ENCODE assay signal across 18 cellular contexts in the genomic region with DNA sequence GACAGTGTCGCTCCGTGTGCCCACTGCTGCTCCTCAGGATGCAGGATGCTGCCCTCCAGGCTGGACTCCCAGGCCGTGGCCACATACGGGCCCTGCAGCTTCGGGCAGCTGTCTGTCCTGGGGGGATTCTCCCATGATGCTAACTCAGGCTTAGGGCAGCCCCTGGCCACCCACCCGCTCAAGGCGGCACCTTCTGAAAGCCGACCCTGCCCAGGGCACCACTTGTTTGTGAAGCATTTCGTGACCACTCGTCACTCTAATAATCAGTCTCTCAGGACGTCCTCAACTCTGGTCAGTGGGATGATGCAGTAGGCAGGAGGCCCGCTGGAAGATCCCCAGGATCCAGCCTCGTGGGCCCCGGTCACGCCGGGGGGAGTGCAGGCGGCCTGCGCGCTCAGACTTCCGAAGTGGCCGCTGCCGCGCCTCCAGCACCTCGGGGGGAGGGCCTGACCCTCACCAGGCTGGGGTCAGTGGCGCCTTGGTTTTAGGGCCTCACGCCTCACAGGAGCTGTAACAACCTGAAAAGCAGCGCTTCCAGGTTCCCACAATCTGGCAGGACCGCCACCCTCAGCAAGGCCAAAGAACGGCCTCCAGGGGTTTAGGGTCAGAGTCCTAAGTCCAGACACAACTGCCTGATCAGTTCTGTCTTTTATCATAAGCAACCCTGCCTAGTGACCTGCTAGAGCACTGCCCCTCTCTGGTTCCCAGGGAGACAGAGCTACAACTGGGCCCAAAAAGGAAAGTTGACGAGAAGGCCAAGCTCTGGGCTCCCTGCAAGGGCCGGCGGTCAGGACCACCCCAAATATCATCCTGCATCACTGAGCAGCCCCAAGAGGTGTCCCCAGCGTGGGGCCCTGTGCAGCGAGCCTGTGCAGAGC. TPM values are rescaled to one million over a fixed set of nuclear protein-coding genes. Genes with fewer than 3 reads are reported as not detected.
DNase-seq lines count a peak whose midpoint lies in the region; ATAC-seq, FAIRE-seq and TF ChIP-seq lines count a peak whose summit lies in the region.
"Had no signal": no experiment of that assay in that cellular context is flagged by ENCODE, and none has a peak within 500 bp of the region (broad histone marks: within the 10 kb centered on the region; RNA-seq: fewer than 3 reads in every experiment).

No MANE protein-coding gene starts in this region.

- no peak for TF ChIP-seq RAD21 in HepG2 (CRISPR knock-in tag; IDR thresholded peaks at IDR 0.05)

- in situ Hi-C loops in HepG2 (cut with HindIII; ENCODE audit: extremely low pct_ligation_motif_present, low pct_unique_long_range_greater_than_20kb): no loop called here

- CTCF ChIA-PET in HepG2 (lab: Yijun Ruan, JAX; ENCODE audit: low intra/inter-chr PET ratio, low total read pairs): no interaction called here

- H3K9me3 ChIP-seq in HepG2 (ENCODE audit: low read length) (no peaks in the 10 kb centered on the region), kidney (ENCODE audit: control insufficient read depth in 1 of 2, low read length in 2 of 2) (no peaks in the 10 kb centered on the region)
- H3K9me3 ChIP-seq: BLaER1 had no signal

- peak overlapping the region in 2 of 3 experiments; percentile 14 to 49; a peak in 4 of 6 replicates for H3K4me3 ChIP-seq in HepG2 (replicated peaks in 1 of 3; ENCODE audit: insufficient read depth in 1 of 3, low read depth in 2 of 3, low read length in 3 of 3)
- no peak overlapping the region for H3K4me3 ChIP-seq in kidney (ENCODE audit: low read length in 2 of 2)
- H3K4me3 ChIP-seq: BLaER1 had no signal

- H3K27me3 ChIP-seq in HepG2 (ENCODE audit: control insufficient read depth in 1 of 2, insufficient read depth in 2 of 2, low read length in 2 of 2): no peaks in the 10 kb centered on the region
- H3K27me3 ChIP-seq: BLaER1 had no signal

- H3K9ac ChIP-seq in HepG2 (ENCODE audit: insufficient read depth, low read depth, low read length): peak overlapping the region; percentile 50
- no peak overlapping the region for H3K9ac ChIP-seq in kidney (ENCODE audit: low read length in 2 of 2)
- H3K9ac ChIP-seq: BLaER1 had no signal

- peak overlapping the region; percentile 57 for H3K4me2 ChIP-seq in HepG2 (ENCODE audit: low read depth, low read length)
- H3K4me2 ChIP-seq: BLaER1 had no signal

- BruUV-seq in HepG2 (replicated peaks; lab: Mats Ljungman, UMichigan): no TSS peak

- ATAC-seq in HepG2: peak; percentile 94

- peaks cover 11 to 35% of the 10 kb centered on the region in 2 experiments for H3K36me3 ChIP-seq in HepG2 (replicated peaks in 1 of 2; ENCODE audit: control insufficient read depth in 1 of 2, insufficient read depth in 2 of 2, low read length in 2 of 2)
- no peaks in the 10 kb centered on the region for H3K36me3 ChIP-seq in kidney (ENCODE audit: control insufficient read depth in 1 of 2, insufficient read depth in 2 of 2, low read length in 2 of 2)

- H2AFZ ChIP-seq in HepG2 (ENCODE audit: low read length): no peak overlapping the region

- no peak; a peak in 1 of 4 replicates for TF ChIP-seq POLR2A in HepG2 (IDR thresholded peaks at IDR 0.05; ENCODE audit: insufficient read depth in 1 of 2, low read depth in 2 of 2, low read length in 2 of 2)

- H3K4me1 ChIP-seq in HepG2 (ENCODE audit: insufficient read depth, low read length) (peaks cover 21% of the 10 kb centered on the region), kidney (ENCODE audit: control insufficient read depth in 1 of 2, insufficient read depth in 1 of 2, low read depth in 1 of 2, low read length in 2 of 2) (peaks cover 0 to 13% of the 10 kb centered on the region in 2 donors)

- FAIRE-seq in HepG2 (lab: Jason Lieb, UNC): peak; percentile 93
- FAIRE-seq in kidney (lab: Jason Lieb, UNC): no peak
- FAIRE-seq: GM19239, H54 had no signal

- WGBS in HepG2 (ENCODE audit: low lambda C conversion rate): 62% methylated on average over 23 of the region's 34 CpGs

- TF ChIP-seq EP300 in HepG2 (IDR thresholded peaks at IDR 0.05; ENCODE audit: low read depth in 2 of 2, low read length in 2 of 2): peak in 1 of 2 experiments; percentile 27; a peak in 1 of 4 replicates
- TF ChIP-seq EP300 in HepG2 (CRISPR knock-in tag; IDR thresholded peaks at IDR 0.05; ENCODE audit: borderline replicate concordance): no peak

- no peaks in the 10 kb centered on the region; the same call in 1 of the 2 replicates for H4K20me1 ChIP-seq in HepG2 (ENCODE audit: insufficient read depth, low read length)

- intact Hi-C loops in HepG2 (cut with micrococcal nuclease; ENCODE audit: unreplicated experiment): loop anchor here (2.0 kb wide), 1 partner anchor 52 kb away; the partner anchor contains the start of gene EIPR1
- intact Hi-C loops in posterior vena cava (cut with DNase I): no loop called here
- intact Hi-C loops in kidney (cut with DNase I): no loop called here

- DNase-seq in ELF-1 (ENCODE audit: low read depth, low spot score): peak; percentile 53
- peak; percentile 85 for DNase-seq in HuH-7 (ENCODE audit: low spot score)
- peak; percentile 75 for DNase-seq in HepG2 (ENCODE audit: low spot score)
- DNase-seq in posterior vena cava (ENCODE audit: low spot score): peak; percentile 67
- no peak for DNase-seq in stimulated activated CD4-positive, alpha-beta T cell treated with anti-CD3 and anti-CD28 coated beads, Interleukin-4, amount 100 ng/mL, for 1 hour
- no peak for DNase-seq in cortex of kidney (lab: John Stamatoyannopoulos, UW)
- DNase-seq in kidney: no peak
- DNase-seq: CD4-positive, alpha-beta memory T cell; DMS153; GF-D8; IMR-90; Karpas-422; NCI-H1417 treated with DMSO at 0.1 percent for 48 hours; NCI-H1930; NCI-H526 had no signal

- peak; percentile 40 for TF ChIP-seq CTCF in HepG2 (CRISPR knock-in tag; IDR thresholded peaks at IDR 0.05)
- no peak for TF ChIP-seq CTCF in kidney (IDR thresholded peaks at IDR 0.05; ENCODE audit: borderline replicate concordance, extremely low read depth, insufficient read depth)

- H3K27ac ChIP-seq in HepG2 (ENCODE audit: extremely low read length, insufficient read depth, low read length) (peak overlapping the region; percentile 65), kidney (ENCODE audit: low read depth in 2 of 2, low read length in 2 of 2) (peak overlapping the region in 1 of 2 donors; percentile 43)
- H3K27ac ChIP-seq: BLaER1 had no signal

- peaks cover 13% of the 10 kb centered on the region for H3K79me2 ChIP-seq in HepG2 (ENCODE audit: insufficient read depth, low read length)

- POLR2A ChIA-PET in HepG2 (lab: Yijun Ruan, JAX): interaction anchor here (1.0 to 2.1 kb wide), 2 partner anchors 40 to 55 kb away, joined by 4 to 5 read pairs; partner anchors contain the start of gene TRAPPC12

RNA-seq across cellular contexts. Expression of gene EIPR1, which starts 53.0 kb away (rescaled TPM):
- total RNA-seq in HepG2 (2016; rRNA removed; fragmentation: Illumina TruSeq; extraction: Trizol) (70.0 and 92.3 TPM in 2 replicates), posterior vena cava (10 to 100 TPM; 14.1 to 16.3 TPM), kidney (28.2 TPM)
- 45.6 and 52.4 TPM in 2 replicates for total RNA-seq in HepG2 (2016; cell fraction: cytosol; rRNA removed; fragmentation: Illumina TruSeq; extraction: Trizol; ENCODE audit: low read depth)
- 72.0 and 92.4 TPM in 2 replicates for total RNA-seq in HepG2 (2016; cell fraction: insoluble cytoplasmic fraction; rRNA removed; fragmentation: Illumina TruSeq; extraction: Trizol)
- total RNA-seq in HepG2 (2016; cell fraction: membrane; rRNA removed; fragmentation: Illumina TruSeq; extraction: Trizol): 79.5 and 92.1 TPM in 2 replicates
- total RNA-seq in HepG2 (2016; cell fraction: nucleus; rRNA removed; fragmentation: Illumina TruSeq; extraction: Trizol): 36.2 and 44.8 TPM in 2 replicates
- polyA plus RNA-seq in HepG2 (2011; rRNA removed) (84.5 and 96.3 TPM in 2 replicates), kidney (ENCODE audit: insufficient read depth, low read depth, low replicate concordance) (37.8 TPM)
- polyA plus RNA-seq in HepG2 (2011; cell fraction: cytosol; rRNA removed): 91.9 and 111 TPM in 2 replicates
- polyA plus RNA-seq in HepG2 (2011; cell fraction: nucleus; rRNA removed): 54.6 and 61.7 TPM in 2 replicates
- polyA plus RNA-seq in HepG2 (2012): 34.2 and 39.9 TPM in 2 replicates
- polyA plus RNA-seq in HepG2 (2016; cell fraction: cytosol; fragmentation: Illumina TruSeq; extraction: Trizol; ENCODE audit: low read depth): 47.2 and 54.0 TPM in 2 replicates
- polyA plus RNA-seq in HepG2 (2016; cell fraction: insoluble cytoplasmic fraction; fragmentation: Illumina TruSeq; extraction: Trizol; ENCODE audit: low read depth): 80.5 and 83.1 TPM in 2 replicates
- 53.9 and 69.3 TPM in 2 replicates for polyA plus RNA-seq in HepG2 (2016; cell fraction: membrane; fragmentation: Illumina TruSeq; extraction: Trizol; ENCODE audit: low read depth)
- 49.2 and 51.5 TPM in 2 replicates for polyA plus RNA-seq in HepG2 (2016; cell fraction: nucleus; fragmentation: Illumina TruSeq; extraction: Trizol; ENCODE audit: insufficient read depth, low read depth)
- polyA minus RNA-seq in HepG2 (2011; rRNA and poly(A)+ RNA removed; ENCODE audit: low replicate concordance): 65.1 and 87.1 TPM in 2 replicates
- 27.9 and 34.1 TPM in 2 replicates for polyA minus RNA-seq in HepG2 (2011; cell fraction: cytosol; rRNA and poly(A)+ RNA removed)
- 48.4 and 54.1 TPM in 2 replicates for polyA minus RNA-seq in HepG2 (2011; cell fraction: nucleus; rRNA and poly(A)+ RNA removed)

RNA-seq across cellular contexts. Expression of gene TRAPPC12, which starts 54.9 kb away (rescaled TPM):
- total RNA-seq in HepG2 (2016; rRNA removed; fragmentation: Illumina TruSeq; extraction: Trizol): 39.0 and 46.4 TPM in 2 replicates
- 16.2 and 17.3 TPM in 2 replicates for total RNA-seq in HepG2 (2016; cell fraction: cytosol; rRNA removed; fragmentation: Illumina TruSeq; extraction: Trizol; ENCODE audit: low read depth)
- 36.3 and 42.6 TPM in 2 replicates for total RNA-seq in HepG2 (2016; cell fraction: insoluble cytoplasmic fraction; rRNA removed; fragmentation: Illumina TruSeq; extraction: Trizol)
- 24.2 and 25.4 TPM in 2 replicates for total RNA-seq in HepG2 (2016; cell fraction: membrane; rRNA removed; fragmentation: Illumina TruSeq; extraction: Trizol)
- total RNA-seq in HepG2 (2016; cell fraction: nucleus; rRNA removed; fragmentation: Illumina TruSeq; extraction: Trizol): 55.4 and 61.3 TPM in 2 replicates
- 97.7 and 137 TPM in 2 replicates for polyA plus RNA-seq in HepG2 (2011; rRNA removed)
- 36.5 and 40.1 TPM in 2 replicates for polyA plus RNA-seq in HepG2 (2011; cell fraction: cytosol; rRNA removed)
- polyA plus RNA-seq in HepG2 (2011; cell fraction: nucleus; rRNA removed): 305 and 380 TPM in 2 replicates
- polyA plus RNA-seq in HepG2 (2012): 58.1 and 63.4 TPM in 2 replicates
- 7.8 and 8.6 TPM in 2 replicates for polyA plus RNA-seq in HepG2 (2016; cell fraction: cytosol; fragmentation: Illumina TruSeq; extraction: Trizol; ENCODE audit: low read depth)
- 31.5 and 45.0 TPM in 2 replicates for polyA plus RNA-seq in HepG2 (2016; cell fraction: insoluble cytoplasmic fraction; fragmentation: Illumina TruSeq; extraction: Trizol; ENCODE audit: low read depth)
- polyA plus RNA-seq in HepG2 (2016; cell fraction: membrane; fragmentation: Illumina TruSeq; extraction: Trizol; ENCODE audit: low read depth): 10.3 and 11.5 TPM in 2 replicates
- polyA plus RNA-seq in HepG2 (2016; cell fraction: nucleus; fragmentation: Illumina TruSeq; extraction: Trizol; ENCODE audit: insufficient read depth, low read depth): 95.8 and 113 TPM in 2 replicates
- polyA minus RNA-seq in HepG2 (2011; rRNA and poly(A)+ RNA removed; ENCODE audit: low replicate concordance): 73.3 and 119 TPM in 2 replicates
- 30.0 and 39.8 TPM in 2 replicates for polyA minus RNA-seq in HepG2 (2011; cell fraction: cytosol; rRNA and poly(A)+ RNA removed)
- 181 and 183 TPM in 2 replicates for polyA minus RNA-seq in HepG2 (2011; cell fraction: nucleus; rRNA and poly(A)+ RNA removed)
- total RNA-seq in posterior vena cava: 10 to 100 TPM; 71.3 to 87.8 TPM
- 104 TPM for total RNA-seq in kidney
- polyA plus RNA-seq in kidney (ENCODE audit: insufficient read depth, low read depth, low replicate concordance): 81.6 TPM

Comparison
In these comparisons a context has a peak if more than half of its experiments do, and no peak if none do; other contexts are left out.
1. DNase-seq: peak in ELF-1 (single experiment), HuH-7 (single experiment), HepG2 (single experiment) and posterior vena cava (single experiment); none in stimulated activated CD4-positive, alpha-beta T cell treated with anti-CD3 and anti-CD28 coated beads, Interleukin-4, amount 100 ng/mL, for 1 hour (single experiment), cortex of kidney (single experiment) and kidney (single experiment).
2. H3K4me3 ChIP-seq: peak in HepG2 (2 of 3); none in kidney (0 of 2).